7 cellular contexts compared by ENCODE assay signal in the genomic region with DNA sequence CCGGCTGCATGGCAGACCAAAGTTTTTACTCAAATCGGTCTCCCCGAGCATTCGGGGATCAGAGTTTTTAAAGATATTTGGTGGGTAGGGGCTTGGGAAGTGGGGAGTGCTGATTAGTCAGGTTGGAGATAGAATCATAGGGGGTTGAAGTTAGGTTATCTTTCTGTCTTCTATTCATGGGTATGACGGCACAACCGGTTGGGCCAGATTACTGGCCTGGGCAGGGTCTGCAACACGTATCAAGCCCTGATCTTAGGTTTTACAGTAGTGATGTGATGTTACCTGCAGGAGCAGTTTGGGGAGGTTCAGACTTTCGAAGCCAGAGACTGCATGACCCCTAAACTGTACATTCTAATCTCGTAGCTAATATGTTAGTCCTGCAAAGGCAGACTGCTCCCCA. TPM values are rescaled to one million over a fixed set of nuclear protein-coding genes. Genes with fewer than 3 reads are reported as not detected.
"Had no signal": no experiment of that assay in that cellular context is flagged by ENCODE, and none has a peak within 500 bp of the region (broad histone marks: within the 10 kb centered on the region; RNA-seq: fewer than 3 reads in every experiment).

No MANE protein-coding gene starts in this region.

RNA-seq across cellular contexts. Expression of gene POTEM, which starts 30.4 kb away (rescaled TPM):
- total RNA-seq: GM23248, GM23338, H1, H4, H7, H9, HFFc6 had no signal
